In genomic region chr17:67157732-67158639, GRCh38 we compare ENCODE assay signal across 8 cellular contexts.
DNase-seq lines count a peak whose midpoint lies in the region; ATAC-seq and TF ChIP-seq lines count a peak whose summit lies in the region.

No MANE protein-coding gene starts in this region.

- H3K27ac Mint-ChIP-seq in stimulated activated memory B cell treated with anti-CD40 and anti-IgM and Interleukin-4, amounts not matched to agents 10 μg/mL and 1 μg/mL and 100 μg/mL, for 72 hours = no peak overlapping the region

- no peaks in the 10 kb centered on the region for H3K4me1 ChIP-seq in stomach

- TF ChIP-seq EP300 in stomach (IDR thresholded peaks at IDR 0.05) = no peak

- no peaks in the 10 kb centered on the region for H3K27me3 ChIP-seq in stomach

- no peaks in the 10 kb centered on the region for H3K27me3 Mint-ChIP-seq in stimulated activated memory B cell treated with anti-CD40 and anti-IgM and Interleukin-4, amounts not matched to agents 10 μg/mL and 1 μg/mL and 100 μg/mL, for 72 hours

- ATAC-seq in stimulated activated memory B cell treated with anti-CD40 and anti-IgM and Interleukin-4, amounts not matched to agents 10 μg/mL and 1 μg/mL and 100 μg/mL, for 72 hours = no peak

- TF ChIP-seq POLR2A in erythroblast (IDR thresholded peaks at IDR 0.05; ENCODE audit: low read length) (no peak), stomach (IDR thresholded peaks at IDR 0.05) (no peak)

- no peak overlapping the region for H3K4me3 ChIP-seq in stomach

- H3K4me3 Mint-ChIP-seq in stimulated activated memory B cell treated with anti-CD40 and anti-IgM and Interleukin-4, amounts not matched to agents 10 μg/mL and 1 μg/mL and 100 μg/mL, for 72 hours = no peak overlapping the region

- peaks cover 8 to 65% (median 54%) of the 10 kb centered on the region in 4 donors for H3K36me3 ChIP-seq in stomach

- H3K4me1 Mint-ChIP-seq in stimulated activated memory B cell treated with anti-CD40 and anti-IgM and Interleukin-4, amounts not matched to agents 10 μg/mL and 1 μg/mL and 100 μg/mL, for 72 hours = peaks cover 6% of the 10 kb centered on the region

- TF ChIP-seq CTCF in C4-2B (conservative IDR thresholded peaks at IDR 0.05) = peak; percentile 32
- TF ChIP-seq CTCF in stomach (IDR thresholded peaks at IDR 0.05) = no peak

- H3K27ac ChIP-seq in C4-2B (no peak overlapping the region), stomach (no peak overlapping the region)

- no peaks in the 10 kb centered on the region for H3K9me3 ChIP-seq in stomach

- intact Hi-C loops in stomach (cut with DNase I; ENCODE audit: low total_unique reads) = no loop called here

- peaks cover 34% of the 10 kb centered on the region for H3K36me3 Mint-ChIP-seq in stimulated activated memory B cell treated with anti-CD40 and anti-IgM and Interleukin-4, amounts not matched to agents 10 μg/mL and 1 μg/mL and 100 μg/mL, for 72 hours

- DNase-seq in HCEC 1CT = peak; percentile 56
- peak; percentile 47 for DNase-seq in RKO (ENCODE audit: low spot score)
- peak; percentile 83 to 88 for DNase-seq in erythroblast (lab: John Stamatoyannopoulos, UW)
- DNase-seq in putamen (ENCODE audit: low spot score) = peak; percentile 49
- no peak for DNase-seq in CD1c-positive myeloid dendritic cell (ENCODE audit: extremely low spot score)
- no peak for DNase-seq in stomach

- H3K9me3 Mint-ChIP-seq in stimulated activated memory B cell treated with anti-CD40 and anti-IgM and Interleukin-4, amounts not matched to agents 10 μg/mL and 1 μg/mL and 100 μg/mL, for 72 hours = no peaks in the 10 kb centered on the region

Comparison
In these comparisons a context has a peak if more than half of its experiments do, and no peak if none do; other contexts are left out.
1. DNase-seq: peak in HCEC 1CT (single experiment), RKO (single experiment), erythroblast (2 of 2) and putamen (single experiment); none in CD1c-positive myeloid dendritic cell (single experiment) and stomach (single experiment).